17 cellular contexts compared by ENCODE assay signal in genomic region chr11:794013-794765, GRCh38. TPM values are rescaled to one million over a fixed set of nuclear protein-coding genes. Genes with fewer than 3 reads are reported as not detected.
DNase-seq lines count a peak whose midpoint lies in the region; ATAC-seq and TF ChIP-seq lines count a peak whose summit lies in the region.
"Had no signal": no experiment of that assay in that cellular context is flagged by ENCODE, and none has a peak within 500 bp of the region (broad histone marks: within the 10 kb centered on the region; RNA-seq: fewer than 3 reads in every experiment).

No MANE protein-coding gene starts in this region.

- peak overlapping the region in 1 of 2 experiments; percentile 7 for H2BK12ac ChIP-seq in mesenchymal stem cell (ENCODE audit: low read length in 2 of 2)

- H3K36me3 ChIP-seq in mesenchymal stem cell (ENCODE audit: control insufficient read depth in 1 of 2, insufficient read depth in 2 of 2, low read depth in 1 of 2, low read length in 2 of 2) = peaks cover 23 to 47% of the 10 kb centered on the region in 2 experiments
- H3K36me3 ChIP-seq: right atrium auricular region had no signal

- intact Hi-C loops in CD4-positive, alpha-beta T cell (cut with DNase I, micrococcal nuclease) = loop anchor here in 1 of 2 experiments (2.0 kb wide), 1 partner anchor 15 kb away; no protein-coding TSS in a partner anchor

- no peak for ATAC-seq in CD4-positive, alpha-beta T cell (ENCODE audit: poor library complexity)
- no peak for ATAC-seq in GM21717 (IDR thresholded peaks at IDR 0.05; ENCODE audit: unreplicated experiment)
- ATAC-seq: K562, natural killer cell had no signal

- no peak overlapping the region for H2BK15ac ChIP-seq in mesenchymal stem cell (ENCODE audit: low read depth, poor library complexity, severe bottlenecking)

- H3K4me1 ChIP-seq in mesenchymal stem cell (ENCODE audit: control insufficient read depth, insufficient read depth, low read depth, low read length) = peaks cover 43% of the 10 kb centered on the region

- peak overlapping the region; percentile 20 for H4K91ac ChIP-seq in mesenchymal stem cell (ENCODE audit: low read length)

- POLR2A ChIA-PET in CD4-positive, alpha-beta T cell (lab: Charles Lee) = interaction anchor here (0.6 kb wide), 1 partner anchor 229 kb away, joined by 4 read pairs; no protein-coding TSS in a partner anchor

- no peak overlapping the region for H2BK5ac ChIP-seq in mesenchymal stem cell (ENCODE audit: low read depth, low read length, poor library complexity, severe bottlenecking)

- H2BK120ac ChIP-seq in mesenchymal stem cell (ENCODE audit: low read depth, low read length) = no peak overlapping the region

- H3K9ac ChIP-seq in mesenchymal stem cell (ENCODE audit: low read length) = no peak overlapping the region

- H3K27ac ChIP-seq in CD4-positive, alpha-beta T cell (ENCODE audit: low read depth, low read length) = no peak overlapping the region
- H3K27ac ChIP-seq in mesenchymal stem cell (ENCODE audit: low read length, poor library complexity, severe bottlenecking) = no peak overlapping the region
- H3K27ac ChIP-seq: hepatocyte, right atrium auricular region had no signal

- H3K9me3 Mint-ChIP-seq in CD4-positive, alpha-beta T cell = no peaks in the 10 kb centered on the region
- no peaks in the 10 kb centered on the region for H3K9me3 Mint-ChIP-seq in HFFc6
- no peaks in the 10 kb centered on the region for H3K9me3 Mint-ChIP-seq in activated naive CD8-positive, alpha-beta T cell (ENCODE audit: low read depth)
- H3K9me3 Mint-ChIP-seq in osteocyte (ENCODE audit: unreplicated experiment) = no peaks in the 10 kb centered on the region
- H3K9me3 Mint-ChIP-seq: natural killer cell had no signal

- H3K4me2 ChIP-seq in mesenchymal stem cell (ENCODE audit: low read length, poor library complexity, severe bottlenecking) = no peak overlapping the region

- H3K9me3 ChIP-seq in CD4-positive, alpha-beta T cell (ENCODE audit: control insufficient read depth, low read length) = no peaks in the 10 kb centered on the region
- H3K9me3 ChIP-seq in mesenchymal stem cell (ENCODE audit: control insufficient read depth, low read length) = no peaks in the 10 kb centered on the region
- H3K9me3 ChIP-seq: right atrium auricular region had no signal

- peak overlapping the region; percentile 68 for H3K4me3 Mint-ChIP-seq in CD4-positive, alpha-beta T cell
- H3K4me3 Mint-ChIP-seq in HFFc6 (peak overlapping the region; percentile 91; the same call in 1 of the 2 replicates), osteocyte (ENCODE audit: unreplicated experiment) (no peak overlapping the region)
- H3K4me3 Mint-ChIP-seq in activated naive CD8-positive, alpha-beta T cell = peak overlapping the region; percentile 51

- H2AK5ac ChIP-seq in mesenchymal stem cell (ENCODE audit: low read length, severe bottlenecking) = no peak overlapping the region

- H3K36me3 Mint-ChIP-seq in CD4-positive, alpha-beta T cell (ENCODE audit: low read depth) = peaks cover 10% of the 10 kb centered on the region
- H3K36me3 Mint-ChIP-seq in HFFc6 (ENCODE audit: low read depth) (no peaks in the 10 kb centered on the region), osteocyte (ENCODE audit: unreplicated experiment) (no peaks in the 10 kb centered on the region)
- no peaks in the 10 kb centered on the region for H3K36me3 Mint-ChIP-seq in activated naive CD8-positive, alpha-beta T cell
- H3K36me3 Mint-ChIP-seq: natural killer cell had no signal

- H3K14ac ChIP-seq in mesenchymal stem cell (ENCODE audit: low read length in 2 of 2) = no peak overlapping the region

- no peak overlapping the region for H4K8ac ChIP-seq in mesenchymal stem cell (ENCODE audit: low read length)

- WGBS in mesenchymal stem cell = 94% methylated on average over 31 of the region's 31 CpGs

- no peaks in the 10 kb centered on the region for H3K27me3 Mint-ChIP-seq in CD4-positive, alpha-beta T cell
- peaks cover 2% of the 10 kb centered on the region; the same call in 1 of the 2 replicates for H3K27me3 Mint-ChIP-seq in HFFc6 (ENCODE audit: insufficient read depth)
- no peaks in the 10 kb centered on the region for H3K27me3 Mint-ChIP-seq in activated naive CD8-positive, alpha-beta T cell
- no peaks in the 10 kb centered on the region for H3K27me3 Mint-ChIP-seq in osteocyte (ENCODE audit: unreplicated experiment)

- DNase-seq in CD4-positive, alpha-beta T cell = no peak
- DNase-seq in HFFc6 (no peak), mesenchymal stem cell (no peak), NCI-H1048 (lab: John Stamatoyannopoulos, UW) (no peak), osteocyte (ENCODE audit: extremely low spot score, unreplicated experiment) (no peak)
- DNase-seq in stimulated activated naive CD4-positive, alpha-beta T cell (lab: John Stamatoyannopoulos, UW) = no peak
- DNase-seq: activated CD4-positive, alpha-beta T cell treated with anti-CD3 and anti-CD28 coated beads for 48 hours; activated effector memory CD4-positive, alpha-beta T cell treated with Interleukin-2 at 50 U/mL for 16 hours; central memory CD4-positive, alpha-beta T cell; erythroblast; natural killer cell had no signal

- peaks cover 6% of the 10 kb centered on the region for H3K79me1 ChIP-seq in mesenchymal stem cell (replicated peaks; ENCODE audit: low read length, poor library complexity, severe bottlenecking)

- H3K4ac ChIP-seq in mesenchymal stem cell (ENCODE audit: low read depth in 1 of 2, low read length in 2 of 2) = peak overlapping the region in 1 of 2 experiments; percentile 30

- peaks cover 16% of the 10 kb centered on the region for H3K4me1 Mint-ChIP-seq in CD4-positive, alpha-beta T cell (ENCODE audit: low read depth)
- H3K4me1 Mint-ChIP-seq in HFFc6 (ENCODE audit: low read depth) (peaks cover 17% of the 10 kb centered on the region), osteocyte (ENCODE audit: unreplicated experiment) (peaks cover 22% of the 10 kb centered on the region)
- peaks cover 5% of the 10 kb centered on the region for H3K4me1 Mint-ChIP-seq in activated naive CD8-positive, alpha-beta T cell (ENCODE audit: low read depth)

- H3K18ac ChIP-seq in mesenchymal stem cell (ENCODE audit: low read depth in 1 of 2, low read length in 2 of 2) = no peak overlapping the region

- no peak overlapping the region for H3K23ac ChIP-seq in mesenchymal stem cell (ENCODE audit: low read length in 2 of 2)

- CTCF ChIA-PET in CD4-positive, alpha-beta T cell (lab: Charles Lee) = no interaction called here

- no peak overlapping the region for H2AFZ ChIP-seq in mesenchymal stem cell (ENCODE audit: low read depth, low read length)
- H2AFZ ChIP-seq: hepatocyte had no signal

- no peak overlapping the region for H3K27ac Mint-ChIP-seq in CD4-positive, alpha-beta T cell
- H3K27ac Mint-ChIP-seq in HFFc6 (no peak overlapping the region), osteocyte (ENCODE audit: unreplicated experiment) (no peak overlapping the region)
- no peak overlapping the region for H3K27ac Mint-ChIP-seq in activated naive CD8-positive, alpha-beta T cell
- H3K27ac Mint-ChIP-seq: natural killer cell had no signal

- no peak for TF ChIP-seq CTCF in CD4-positive, alpha-beta T cell (IDR thresholded peaks at IDR 0.05)
- TF ChIP-seq CTCF in HFFc6 (IDR thresholded peaks at IDR 0.05) = no peak
- no peak for TF ChIP-seq CTCF in osteocyte (IDR thresholded peaks at IDR 0.05)

- peaks cover 5% of the 10 kb centered on the region for H3K27me3 ChIP-seq in CD4-positive, alpha-beta T cell (ENCODE audit: control insufficient read depth, insufficient read depth, low read length)
- peaks cover 3 to 5% of the 10 kb centered on the region in 2 experiments for H3K27me3 ChIP-seq in mesenchymal stem cell (ENCODE audit: control insufficient read depth in 1 of 2, insufficient read depth in 1 of 2, low read length in 2 of 2)
- H3K27me3 ChIP-seq: hepatocyte had no signal

- no peak overlapping the region for H3K4me3 ChIP-seq in mesenchymal stem cell (ENCODE audit: insufficient read depth in 1 of 2, low read depth in 1 of 2, low read length in 2 of 2)
- H3K4me3 ChIP-seq: hepatocyte, K562 had no signal

RNA-seq across cellular contexts. Expression of gene SLC25A22, which starts 3.9 kb away (rescaled TPM):
- 10 to 100 TPM in 1 of 2 experiments, 1 to 10 TPM in 1; 9.1 to 11.1 TPM for total RNA-seq in CD4-positive, alpha-beta T cell
- total RNA-seq in HFFc6 (2021; fragmentation: NEBNext Ultra II Directional; extraction: Animal tissue kit (Norgen Biotek cat#: 25700)) = 10 to 100 TPM; 39.7 to 47.3 (median 42.9) TPM
- polyA plus RNA-seq in mesenchymal stem cell (2013, experiment 1 of 2) = 11.7 TPM
- 10.9 TPM for polyA plus RNA-seq in mesenchymal stem cell (2013, experiment 2 of 2)
- 18.7 and 19.7 TPM in 2 replicates for total RNA-seq in osteocyte

RNA-seq across cellular contexts. Expression of gene CEND1, which starts 4.3 kb away (rescaled TPM):
- not detected for total RNA-seq in CD4-positive, alpha-beta T cell
- 10 to 100 TPM in 5 of 6 experiments, 1 to 10 TPM in 1; 8.2 to 12.2 (median 11.0) TPM for total RNA-seq in HFFc6 (2021; fragmentation: NEBNext Ultra II Directional; extraction: Animal tissue kit (Norgen Biotek cat#: 25700))
- polyA plus RNA-seq in mesenchymal stem cell (2013, experiment 1 of 2) = 0.03 TPM
- 0.11 TPM for polyA plus RNA-seq in mesenchymal stem cell (2013, experiment 2 of 2)
- total RNA-seq in osteocyte = 0.21 and 0.27 TPM in 2 replicates
- total RNA-seq: hepatocyte, natural killer cell, NCI-H460 had no signal
- polyA plus RNA-seq: hepatocyte had no signal

RNA-seq across cellular contexts. Expression of gene PIDD1, which starts 10.8 kb away (rescaled TPM):
- 10 to 100 TPM; 32.6 to 33.0 TPM for total RNA-seq in CD4-positive, alpha-beta T cell
- 10 to 100 TPM; 11.0 to 15.9 (median 13.7) TPM for total RNA-seq in HFFc6 (2021; fragmentation: NEBNext Ultra II Directional; extraction: Animal tissue kit (Norgen Biotek cat#: 25700))
- polyA plus RNA-seq in mesenchymal stem cell (2013, experiment 1 of 2) = 8.3 TPM
- polyA plus RNA-seq in mesenchymal stem cell (2013, experiment 2 of 2) = 9.2 TPM
- 13.4 and 15.6 TPM in 2 replicates for total RNA-seq in osteocyte

RNA-seq across cellular contexts. Expression of gene RPLP2, which starts 15.6 kb away (rescaled TPM):
- 1,000 to 10,000 TPM; 5,234 to 5,390 TPM for total RNA-seq in CD4-positive, alpha-beta T cell
- 1,000 to 10,000 TPM; 1,532 to 1,781 (median 1,709) TPM for total RNA-seq in HFFc6 (2021; fragmentation: NEBNext Ultra II Directional; extraction: Animal tissue kit (Norgen Biotek cat#: 25700))
- 3,881 TPM for polyA plus RNA-seq in mesenchymal stem cell (2013, experiment 1 of 2)
- 4,036 TPM for polyA plus RNA-seq in mesenchymal stem cell (2013, experiment 2 of 2)
- total RNA-seq in osteocyte = 1,500 and 1,514 TPM in 2 replicates

RNA-seq across cellular contexts. Expression of gene GATD1, which starts 16.9 kb away (rescaled TPM):
- total RNA-seq in CD4-positive, alpha-beta T cell = 10 to 100 TPM; 14.7 to 16.1 TPM
- total RNA-seq in HFFc6 (2021; fragmentation: NEBNext Ultra II Directional; extraction: Animal tissue kit (Norgen Biotek cat#: 25700)) = 10 to 100 TPM; 61.0 to 72.7 (median 68.1) TPM
- 50.4 TPM for polyA plus RNA-seq in mesenchymal stem cell (2013, experiment 1 of 2)
- polyA plus RNA-seq in mesenchymal stem cell (2013, experiment 2 of 2) = 43.7 TPM
- total RNA-seq in osteocyte = 79.1 and 84.4 TPM in 2 replicates
